In genomic region chr6:158999154-158999668, GRCh38 we compare ENCODE assay signal across 8 cellular contexts. TPM values are rescaled to one million over a fixed set of nuclear protein-coding genes. Genes with fewer than 3 reads are reported as not detected.
DNase-seq lines count a peak whose midpoint lies in the region; ATAC-seq and TF ChIP-seq lines count a peak whose summit lies in the region.

No MANE protein-coding gene starts in this region.

- no peak for DNase-seq in OCI-LY7 (ENCODE audit: low spot score)
- peak in 1 of 3 experiments; percentile 9 for DNase-seq in effector memory CD8-positive, alpha-beta T cell
- DNase-seq in naive B cell, result no peak
- DNase-seq in kidney tubule cell (ENCODE audit: low spot score), result no peak
- DNase-seq in HuH-7 (ENCODE audit: low spot score), result no peak
- no peak for DNase-seq in amniotic stem cell (lab: John Stamatoyannopoulos, UW)

- H3K79me2 ChIP-seq in OCI-LY7 (ENCODE audit: insufficient read depth, low read depth, low read length), result peaks cover 13% of the 10 kb centered on the region; the same call in 1 of the 2 replicates

- H3K4me3 ChIP-seq in OCI-LY7 (ENCODE audit: low read depth, low read length, poor library complexity, severe bottlenecking), result peak overlapping the region; percentile 75

- H3K4me1 ChIP-seq in OCI-LY7 (ENCODE audit: insufficient read depth, low read length, poor library complexity, severe bottlenecking), result peaks cover 17% of the 10 kb centered on the region

- no peaks in the 10 kb centered on the region for H3K27me3 Mint-ChIP-seq in effector memory CD8-positive, alpha-beta T cell
- H3K27me3 Mint-ChIP-seq in naive B cell, result no peaks in the 10 kb centered on the region

- CTCF ChIA-PET in OCI-LY7 (lab: Charles Lee; ENCODE audit: unreplicated experiment), result interaction anchor here (1.2 kb wide), 1 partner anchor 8 kb away, joined by 3 read pairs; no protein-coding TSS in a partner anchor

- H3K27ac Mint-ChIP-seq in effector memory CD8-positive, alpha-beta T cell, result peak overlapping the region; percentile 93 to 94
- peak overlapping the region; percentile 77 to 97 (median 94) for H3K27ac Mint-ChIP-seq in naive B cell

- BruUV-seq in OCI-LY7 (replicated peaks; lab: Mats Ljungman, UMichigan), result TSS peak; percentile 41

- H3K4me3 Mint-ChIP-seq in effector memory CD8-positive, alpha-beta T cell, result peak overlapping the region; percentile 94 to 98
- H3K4me3 Mint-ChIP-seq in naive B cell, result peak overlapping the region; percentile 93 to 99 (median 97)

- no peaks in the 10 kb centered on the region for H3K9me3 Mint-ChIP-seq in effector memory CD8-positive, alpha-beta T cell
- no peaks in the 10 kb centered on the region for H3K9me3 Mint-ChIP-seq in naive B cell

- peaks cover 8% of the 10 kb centered on the region for H3K36me3 Mint-ChIP-seq in effector memory CD8-positive, alpha-beta T cell (ENCODE audit: insufficient read depth)
- H3K36me3 Mint-ChIP-seq in naive B cell, result peaks cover 0 to 5% of the 10 kb centered on the region in 2 donors

- H3K27ac ChIP-seq in OCI-LY7 (ENCODE audit: low read depth, low read length, poor library complexity, severe bottlenecking), result peak overlapping the region; percentile 65

- TF ChIP-seq CTCF in OCI-LY7 (conservative IDR thresholded peaks at IDR 0.05; ENCODE audit: low read length), result no peak

- H3K4me1 Mint-ChIP-seq in effector memory CD8-positive, alpha-beta T cell (ENCODE audit: low read depth in 2 of 2), result peaks cover 14 to 21% of the 10 kb centered on the region in 2 donors
- H3K4me1 Mint-ChIP-seq in naive B cell, result peaks cover 24 to 27% (median 27%) of the 10 kb centered on the region in 3 donors

- H3K9me2 ChIP-seq in OCI-LY7 (ENCODE audit: insufficient read depth, low read length), result no peaks in the 10 kb centered on the region

- ATAC-seq in GM18858 (IDR thresholded peaks at IDR 0.05; ENCODE audit: unreplicated experiment) (peak; percentile 13), HG02623 (IDR thresholded peaks at IDR 0.05; ENCODE audit: unreplicated experiment) (peak; percentile 23), naive B cell (ENCODE audit: low read depth in 2 of 2) (peak; percentile 33 to 43)
- peak; percentile 43 for ATAC-seq in effector memory CD8-positive, alpha-beta T cell (replicated peaks)

- no peaks in the 10 kb centered on the region for H3K36me3 ChIP-seq in OCI-LY7 (ENCODE audit: insufficient read depth, low read length)

- intact Hi-C loops in OCI-LY7 (cut with micrococcal nuclease; ENCODE audit: unreplicated experiment), result no loop called here

- H3K9me3 ChIP-seq in OCI-LY7 (ENCODE audit: low read length), result no peaks in the 10 kb centered on the region

- peak overlapping the region; percentile 67 for H2AFZ ChIP-seq in OCI-LY7 (ENCODE audit: low read length)

- H3K4me2 ChIP-seq in OCI-LY7 (ENCODE audit: low read length), result peak overlapping the region; percentile 90

- POLR2A ChIA-PET in OCI-LY7 (lab: Charles Lee), result interaction anchor here (0.6 to 2.2 kb wide), 9 partner anchors 11 to 255 kb away, joined by 4 to 10 read pairs (median 6); no protein-coding TSS in a partner anchor

- no peaks in the 10 kb centered on the region for H4K20me1 ChIP-seq in OCI-LY7 (ENCODE audit: insufficient read depth, low read length)

RNA-seq across cellular contexts. Expression of gene RSPH3, which starts 0.8 kb away (rescaled TPM):
- 2.7 TPM in 2 replicates for total RNA-seq in OCI-LY7 (2014; rRNA removed; shearing (Covaris generic))
- total RNA-seq in OCI-LY7 (2022), result 6.5 and 6.6 TPM in 2 replicates
- 1 to 10 TPM in 5 of 6 donors, under 1 TPM in 1; 0.14 to 3.4 (median 2.4) TPM for polyA plus RNA-seq in naive B cell (ENCODE audit: low read depth in 6 of 6)

RNA-seq across cellular contexts. Expression of gene TAGAP, which starts 45.6 kb away (rescaled TPM):
- 25.4 and 30.7 TPM in 2 replicates for total RNA-seq in OCI-LY7 (2014; rRNA removed; shearing (Covaris generic))
- 22.7 and 23.6 TPM in 2 replicates for total RNA-seq in OCI-LY7 (2022)
- 100 to 1,000 TPM; 259 to 433 (median 379) TPM for polyA plus RNA-seq in naive B cell (ENCODE audit: low read depth in 6 of 6)
